Comparison of ENCODE assay signal across 11 cellular contexts in the genomic region with DNA sequence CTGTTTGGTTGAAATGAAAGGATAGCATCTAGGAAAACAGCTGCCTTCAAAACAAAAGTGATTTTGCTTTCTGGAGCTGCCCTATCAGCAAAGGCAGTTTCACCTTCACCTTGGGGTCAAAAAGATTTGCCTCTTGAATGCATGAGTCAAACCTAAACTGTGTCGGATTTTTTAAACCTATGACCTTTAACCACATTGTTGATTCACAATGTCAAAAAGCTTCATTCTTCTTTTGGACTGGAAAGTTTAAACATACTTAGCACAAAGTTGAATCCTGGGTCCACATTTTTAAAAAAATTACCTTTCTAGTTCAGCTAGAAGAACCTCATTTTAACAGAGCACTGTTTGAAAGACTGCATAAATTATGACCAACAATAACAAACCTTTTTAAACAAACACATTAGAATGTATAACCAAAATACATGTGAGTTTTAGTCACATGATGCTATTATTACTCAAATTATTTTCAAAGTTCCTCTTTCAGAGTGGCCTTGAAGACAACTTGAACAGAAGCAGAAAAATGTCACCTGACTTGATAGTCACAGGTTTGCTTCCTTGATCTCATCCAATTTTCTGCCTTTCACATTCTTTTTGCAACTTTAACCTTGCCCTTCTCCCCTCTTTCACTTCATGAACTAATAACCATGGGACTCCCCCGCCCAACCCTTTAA.
DNase-seq lines count a peak whose midpoint lies in the region; ATAC-seq and TF ChIP-seq lines count a peak whose summit lies in the region.
"Had no signal": no experiment of that assay in that cellular context is flagged by ENCODE, and none has a peak within 500 bp of the region (broad histone marks: within the 10 kb centered on the region; RNA-seq: fewer than 3 reads in every experiment).

No MANE protein-coding gene starts in this region.

- H3K36me3 ChIP-seq in Peyer's patch: no peaks in the 10 kb centered on the region
- no peaks in the 10 kb centered on the region for H3K36me3 ChIP-seq in CD4-positive, alpha-beta memory T cell (ENCODE audit: insufficient read depth, low read length)
- H3K36me3 ChIP-seq: SJCRH30 had no signal

- H3K4me3 Mint-ChIP-seq in HFFc6: no peak overlapping the region
- no peak overlapping the region for H3K4me3 Mint-ChIP-seq in CD4-positive, alpha-beta memory T cell
- H3K4me3 Mint-ChIP-seq: brain had no signal

- intact Hi-C loops in cardiac septum (cut with DNase I): no loop called here
- intact Hi-C loops in CD4-positive, alpha-beta memory T cell (cut with micrococcal nuclease): no loop called here

- DNase-seq in fibroblast of the conjunctiva (ENCODE audit: low read depth) (peak; percentile 35), HFFc6 (no peak), cardiac septum (ENCODE audit: low spot score) (no peak), Peyer's patch (no peak)
- DNase-seq in CD4-positive, alpha-beta memory T cell: no peak

- peaks cover 0 to 5% (median 2%) of the 10 kb centered on the region in 4 donors for H3K4me1 ChIP-seq in Peyer's patch
- no peaks in the 10 kb centered on the region for H3K4me1 ChIP-seq in CD4-positive, alpha-beta memory T cell (ENCODE audit: insufficient read depth, low read length)

- H3K9me3 Mint-ChIP-seq in HFFc6: no peaks in the 10 kb centered on the region
- H3K9me3 Mint-ChIP-seq in CD4-positive, alpha-beta memory T cell: no peaks in the 10 kb centered on the region

- H3K4me3 ChIP-seq in Peyer's patch: no peak overlapping the region
- no peak overlapping the region for H3K4me3 ChIP-seq in CD4-positive, alpha-beta memory T cell (ENCODE audit: low read length in 2 of 2)
- H3K4me3 ChIP-seq: SJCRH30 had no signal

- peaks cover 11% of the 10 kb centered on the region for H3K36me3 Mint-ChIP-seq in HFFc6 (ENCODE audit: low read depth)
- H3K36me3 Mint-ChIP-seq in CD4-positive, alpha-beta memory T cell: no peaks in the 10 kb centered on the region
- H3K36me3 Mint-ChIP-seq: brain had no signal

- H3K27me3 Mint-ChIP-seq in HFFc6 (ENCODE audit: insufficient read depth): peaks cover 27% of the 10 kb centered on the region
- peaks cover 2 to 3% of the 10 kb centered on the region in 2 donors for H3K27me3 Mint-ChIP-seq in CD4-positive, alpha-beta memory T cell

- H3K27ac ChIP-seq in Peyer's patch: peak overlapping the region in 2 of 4 donors; percentile 25 to 64
- no peak overlapping the region for H3K27ac ChIP-seq in CD4-positive, alpha-beta memory T cell (ENCODE audit: low read depth, low read length)
- H3K27ac ChIP-seq: SJCRH30 had no signal

- no peaks in the 10 kb centered on the region for H3K27me3 ChIP-seq in Peyer's patch
- no peaks in the 10 kb centered on the region for H3K27me3 ChIP-seq in CD4-positive, alpha-beta memory T cell (ENCODE audit: insufficient read depth, low read length)
- H3K27me3 ChIP-seq: SJCRH30 had no signal

- H3K27ac Mint-ChIP-seq in HFFc6: no peak overlapping the region
- no peak overlapping the region for H3K27ac Mint-ChIP-seq in CD4-positive, alpha-beta memory T cell

- ATAC-seq in GM18517 (IDR thresholded peaks at IDR 0.05; ENCODE audit: unreplicated experiment) (peak; percentile 70), GM21447 (IDR thresholded peaks at IDR 0.05; ENCODE audit: unreplicated experiment) (peak; percentile 65), HG03432 (IDR thresholded peaks at IDR 0.05; ENCODE audit: unreplicated experiment) (peak; percentile 71)
- ATAC-seq: HCT116 had no signal

- POLR2A ChIA-PET in CD4-positive, alpha-beta memory T cell (lab: Charles Lee; ENCODE audit: partially characterized antibody): no interaction called here

- no peaks in the 10 kb centered on the region for H3K9me3 ChIP-seq in Peyer's patch
- no peaks in the 10 kb centered on the region for H3K9me3 ChIP-seq in CD4-positive, alpha-beta memory T cell (ENCODE audit: control insufficient read depth in 1 of 2, low read length in 2 of 2)
- H3K9me3 ChIP-seq: SJCRH30 had no signal

- TF ChIP-seq POLR2A in Peyer's patch (IDR thresholded peaks at IDR 0.05): no peak

- CTCF ChIA-PET in CD4-positive, alpha-beta memory T cell (lab: Charles Lee; ENCODE audit: partially characterized antibody): no interaction called here

- H3K4me1 Mint-ChIP-seq in HFFc6 (ENCODE audit: low read depth): peaks cover 36% of the 10 kb centered on the region
- H3K4me1 Mint-ChIP-seq in CD4-positive, alpha-beta memory T cell: no peaks in the 10 kb centered on the region

- TF ChIP-seq CTCF in HFFc6 (IDR thresholded peaks at IDR 0.05): no peak
- no peak for TF ChIP-seq CTCF in Peyer's patch (IDR thresholded peaks at IDR 0.05)
